Comparison of ENCODE assay signal across 23 cellular contexts in the genomic region with DNA sequence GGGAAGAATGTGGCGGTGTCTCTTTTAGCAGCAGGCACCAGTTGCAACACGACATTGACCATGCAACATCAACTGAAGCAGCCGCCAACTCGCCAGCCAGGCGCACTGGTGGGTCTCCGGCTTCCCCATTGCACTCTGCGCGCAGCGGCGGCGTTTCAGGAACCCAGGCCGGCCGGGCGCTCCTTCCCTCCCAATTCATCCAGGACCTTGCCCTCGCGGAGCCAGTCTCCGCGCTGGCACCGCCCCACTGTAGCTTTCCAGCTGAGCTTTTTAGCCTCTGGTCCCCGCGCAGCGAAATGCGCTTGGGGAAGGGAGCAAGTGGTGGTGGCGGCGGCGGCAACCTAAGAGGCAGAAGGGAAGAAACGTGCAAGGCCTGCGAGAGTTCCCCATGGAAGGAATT.
"Had no signal": no experiment of that assay in that cellular context is flagged by ENCODE, and none has a peak within 500 bp of the region (broad histone marks: within the 10 kb centered on the region; RNA-seq: fewer than 3 reads in every experiment).

No MANE protein-coding gene starts in this region.

- H3K27me3 ChIP-seq: breast epithelium, neural progenitor cell, ovary, transverse colon had no signal

- H3K36me3 ChIP-seq: breast epithelium, gastroesophageal sphincter, heart left ventricle, neural progenitor cell, ovary, transverse colon had no signal

- H3K4me3 Mint-ChIP-seq: activated CD8-positive, alpha-beta T cell treated with anti-CD3 and anti-CD28 coated beads, Interleukin-2, amount 10 ng/mL, durations not matched to agents 7 days and 5 days; activated naive CD4-positive, alpha-beta T cell treated with anti-CD3 and anti-CD28 coated beads, Interleukin-2, amount 10 ng/mL, durations not matched to agents 7 days and 5 days; activated T-cell treated with anti-CD3 and anti-CD28 coated beads, Interleukin-2, amount 50 U/mL, for 24 hours; naive B cell; neural progenitor cell; stimulated activated naive CD8-positive, alpha-beta T cell treated with anti-CD3 and anti-CD28 coated beads, Interleukin-15, Interleukin-2, amounts not matched to agents 100 ng/mL and 50 ng/mL, for 24 hours; T-cell had no signal

- ATAC-seq: activated CD8-positive, alpha-beta T cell treated with anti-CD3 and anti-CD28 coated beads, Interleukin-2, amount 10 ng/mL, durations not matched to agents 7 days and 5 days; gastroesophageal sphincter; heart left ventricle; mucosa of descending colon had no signal

- DNase-seq: activated CD4-positive, alpha-beta T cell treated with anti-CD3 and anti-CD28 coated beads for 48 hours; activated CD4-positive, CD25-positive, alpha-beta regulatory T cell; activated CD8-positive, alpha-beta T cell treated with anti-CD3 and anti-CD28 coated beads, Interleukin-2, amount 10 ng/mL, durations not matched to agents 7 days and 5 days; activated naive CD4-positive, alpha-beta T cell treated with anti-CD3 and anti-CD28 coated beads, Interleukin-2, amount 10 ng/mL, durations not matched to agents 7 days and 5 days; activated T-cell treated with anti-CD3 and anti-CD28 coated beads, Interleukin-2, amount 50 U/mL, for 24 hours; aorta; cerebellar nuclear complex; cortex of kidney; heart left ventricle; mesenchymal stem cell; naive B cell; ovary; SK-N-SH; stimulated activated CD4-positive, alpha-beta T cell treated with anti-CD3 and anti-CD28 coated beads, Interleukin-12 subunit alpha, Interleukin-12 subunit beta, amount 100 ng/mL, for 4 hours; stimulated activated CD4-positive, alpha-beta T cell treated with anti-CD3 and anti-CD28 coated beads, Interleukin-2, amount 100 ng/mL, for 24 hours; T-cell; transverse colon had no signal

- H3K4me1 Mint-ChIP-seq: activated naive CD4-positive, alpha-beta T cell treated with anti-CD3 and anti-CD28 coated beads, Interleukin-2, amount 10 ng/mL, durations not matched to agents 7 days and 5 days; naive B cell; neural progenitor cell; T-cell had no signal

- H3K4me3 ChIP-seq: breast epithelium, gastroesophageal sphincter, heart left ventricle, mucosa of descending colon, neural progenitor cell, ovary, transverse colon had no signal

- H2AFZ ChIP-seq: neural progenitor cell had no signal

- H3K4me1 ChIP-seq: breast epithelium, gastroesophageal sphincter, heart left ventricle, neural progenitor cell, transverse colon had no signal

- H3K9me3 Mint-ChIP-seq: activated T-helper 2 cell treated with anti-CD3 and anti-CD28 coated beads, Interferon-gamma antibody, Interleukin-2, Interleukin-4, amounts not matched to agents 10 μg/mL and 5 μg/mL and 100 μg/mL, durations not matched to agents 14 hours and 24 hours and 36 hours; stimulated activated naive CD8-positive, alpha-beta T cell treated with anti-CD3 and anti-CD28 coated beads, Interleukin-15, Interleukin-2, amounts not matched to agents 100 ng/mL and 50 ng/mL, for 24 hours had no signal

- H3K27ac ChIP-seq: breast epithelium, gastroesophageal sphincter, heart left ventricle, neural progenitor cell, ovary, transverse colon had no signal

- H3K4me2 ChIP-seq: neural progenitor cell, SK-N-SH had no signal

- H3K36me3 Mint-ChIP-seq: activated naive CD4-positive, alpha-beta T cell treated with anti-CD3 and anti-CD28 coated beads, Interleukin-2, amount 10 ng/mL, durations not matched to agents 7 days and 5 days; naive B cell; neural progenitor cell; T-cell had no signal

- H3K27ac Mint-ChIP-seq: activated CD8-positive, alpha-beta T cell treated with anti-CD3 and anti-CD28 coated beads, Interleukin-2, amount 10 ng/mL, durations not matched to agents 7 days and 5 days; activated naive CD4-positive, alpha-beta T cell treated with anti-CD3 and anti-CD28 coated beads, Interleukin-2, amount 10 ng/mL, durations not matched to agents 7 days and 5 days; activated T-cell treated with anti-CD3 and anti-CD28 coated beads, Interleukin-2, amount 50 U/mL, for 24 hours; activated T-helper 2 cell treated with anti-CD3 and anti-CD28 coated beads, Interferon-gamma antibody, Interleukin-2, Interleukin-4, amounts not matched to agents 10 μg/mL and 5 μg/mL and 100 μg/mL, durations not matched to agents 14 hours and 24 hours and 36 hours; naive B cell; neural progenitor cell; stimulated activated naive CD8-positive, alpha-beta T cell treated with anti-CD3 and anti-CD28 coated beads, Interleukin-15, Interleukin-2, amounts not matched to agents 100 ng/mL and 50 ng/mL, for 24 hours; T-cell had no signal

- H3K27me3 Mint-ChIP-seq: activated naive CD4-positive, alpha-beta T cell treated with anti-CD3 and anti-CD28 coated beads, Interleukin-2, amount 10 ng/mL, durations not matched to agents 7 days and 5 days; stimulated activated naive CD8-positive, alpha-beta T cell treated with anti-CD3 and anti-CD28 coated beads, Interleukin-15, Interleukin-2, amounts not matched to agents 100 ng/mL and 50 ng/mL, for 24 hours had no signal

- H3K9ac ChIP-seq: neural progenitor cell, SK-N-SH had no signal

- H3K9me3 ChIP-seq: breast epithelium, gastroesophageal sphincter, heart left ventricle, mucosa of descending colon, ovary, SK-N-SH, transverse colon had no signal
